Comparison of ENCODE assay signal across 41 cellular contexts in genomic region chr10:7040681-7041080, GRCh38.
"Had no signal": no experiment of that assay in that cellular context is flagged by ENCODE, and none has a peak within 500 bp of the region (broad histone marks: within the 10 kb centered on the region; RNA-seq: fewer than 3 reads in every experiment).

No MANE protein-coding gene starts in this region.

- H3K27ac Mint-ChIP-seq: activated naive CD4-positive, alpha-beta T cell treated with anti-CD3 and anti-CD28 coated beads for 36 hours; activated naive CD4-positive, alpha-beta T cell treated with anti-CD3 and anti-CD28 coated beads, Interleukin-2, amount 10 ng/mL, durations not matched to agents 7 days and 5 days; activated naive CD4-positive, alpha-beta T cell treated with anti-CD3 and anti-CD28 coated beads, Interleukin-2, amount 50 U/mL, for 24 hours; activated naive CD4-positive, alpha-beta T cell treated with anti-CD3 and anti-CD28 coated beads, Interleukin-2, amount 50 U/mL, for 72 hours; activated naive CD8-positive, alpha-beta T cell; activated naive CD8-positive, alpha-beta T cell treated with anti-CD3 and anti-CD28 coated beads for 36 hours; activated naive CD8-positive, alpha-beta T cell treated with anti-CD3 and anti-CD28 coated beads, Interleukin-2, amount 10 ng/mL, durations not matched to agents 7 days and 5 days; activated naive CD8-positive, alpha-beta T cell treated with anti-CD3 and anti-CD28 coated beads, Interleukin-2, amount 50 U/mL, for 24 hours; activated T-cell treated with anti-CD3 and anti-CD28 coated beads, Interleukin-2, amount 50 U/mL, for 24 hours; activated T-cell treated with anti-CD3 and anti-CD28 coated beads, Interleukin-2, amount 50 U/mL, for 72 hours; activated T-helper 1 cell treated with anti-CD3 and anti-CD28 coated beads, Interleukin-12 subunit alpha, Interleukin-12 subunit beta, Interleukin-2, Interleukin-4 antibody, amounts not matched to agents 30 ng/mL and 10 ng/mL and 1 ng/mL, durations not matched to agents 14 hours and 24 hours and 36 hours; activated T-helper 17 cell treated with anti-CD3 and anti-CD28 coated beads, Interleukin-2, amount 50 U/mL, for 72 hours; activated T-helper 2 cell treated with anti-CD3 and anti-CD28 coated beads, Interferon-gamma antibody, Interleukin-2, Interleukin-4, amounts not matched to agents 10 μg/mL and 5 μg/mL and 100 μg/mL, durations not matched to agents 14 hours and 24 hours and 36 hours; brain had no signal

- H3K36me3 Mint-ChIP-seq: activated naive CD4-positive, alpha-beta T cell treated with anti-CD3 and anti-CD28 coated beads, Interleukin-2, amount 10 ng/mL, durations not matched to agents 7 days and 5 days; activated naive CD4-positive, alpha-beta T cell treated with anti-CD3 and anti-CD28 coated beads, Interleukin-2, amount 50 U/mL, for 24 hours; activated naive CD4-positive, alpha-beta T cell treated with anti-CD3 and anti-CD28 coated beads, Interleukin-2, amount 50 U/mL, for 72 hours; activated naive CD8-positive, alpha-beta T cell; activated naive CD8-positive, alpha-beta T cell treated with anti-CD3 and anti-CD28 coated beads for 36 hours; brain had no signal

- H3K9me3 Mint-ChIP-seq: activated naive CD4-positive, alpha-beta T cell treated with anti-CD3 and anti-CD28 coated beads for 36 hours; activated naive CD4-positive, alpha-beta T cell treated with anti-CD3 and anti-CD28 coated beads, Interleukin-2, amount 10 ng/mL, durations not matched to agents 7 days and 5 days; activated naive CD4-positive, alpha-beta T cell treated with anti-CD3 and anti-CD28 coated beads, Interleukin-2, amount 50 U/mL, for 24 hours; activated naive CD4-positive, alpha-beta T cell treated with anti-CD3 and anti-CD28 coated beads, Interleukin-2, amount 50 U/mL, for 72 hours; activated naive CD8-positive, alpha-beta T cell treated with anti-CD3 and anti-CD28 coated beads for 36 hours; activated naive CD8-positive, alpha-beta T cell treated with anti-CD3 and anti-CD28 coated beads, Interleukin-2, amount 50 U/mL, for 24 hours; activated T-cell treated with anti-CD3 and anti-CD28 coated beads, Interleukin-2, amount 50 U/mL, for 24 hours; activated T-cell treated with anti-CD3 and anti-CD28 coated beads, Interleukin-2, amount 50 U/mL, for 4 hours; activated T-helper 17 cell treated with anti-CD3 and anti-CD28 coated beads, Interleukin-2, amount 50 U/mL, for 72 hours; activated T-helper 2 cell treated with anti-CD3 and anti-CD28 coated beads, Interferon-gamma antibody, Interleukin-2, Interleukin-4, amounts not matched to agents 10 μg/mL and 5 μg/mL and 100 μg/mL, durations not matched to agents 14 hours and 24 hours and 36 hours; central memory CD8-positive, alpha-beta T cell had no signal

- H3K9me3 ChIP-seq: adrenal gland, ascending aorta, body of pancreas, breast epithelium had no signal

- H3K27ac ChIP-seq: adrenal gland, ascending aorta, body of pancreas, brain microvascular endothelial cell, breast epithelium, cardiac muscle cell had no signal

- H3K27me3 Mint-ChIP-seq: activated naive CD4-positive, alpha-beta T cell treated with anti-CD3 and anti-CD28 coated beads, Interleukin-2, amount 50 U/mL, for 24 hours; activated naive CD8-positive, alpha-beta T cell; activated naive CD8-positive, alpha-beta T cell treated with anti-CD3 and anti-CD28 coated beads for 36 hours; activated T-cell treated with anti-CD3 and anti-CD28 coated beads, Interleukin-2, amount 50 U/mL, for 24 hours; activated T-helper 17 cell treated with anti-CD3 and anti-CD28 coated beads, Interleukin-2, amount 50 U/mL, for 72 hours; central memory CD8-positive, alpha-beta T cell had no signal

- DNase-seq: activated effector memory CD4-positive, alpha-beta T cell treated with anti-CD3 and anti-CD28 coated beads, Interleukin-2, amount 50 U/mL, for 16 hours; activated effector memory CD4-positive, alpha-beta T cell treated with Interleukin-2 at 50 U/mL for 16 hours; activated gamma-delta T cell; activated gamma-delta T cell treated with Interleukin-2 at 50 U/mL for 16 hours; activated naive CD4-positive, alpha-beta T cell; activated naive CD4-positive, alpha-beta T cell treated with anti-CD3 and anti-CD28 coated beads for 36 hours; activated naive CD4-positive, alpha-beta T cell treated with anti-CD3 and anti-CD28 coated beads, Interleukin-2, amount 10 ng/mL, durations not matched to agents 7 days and 5 days; activated naive CD4-positive, alpha-beta T cell treated with anti-CD3 and anti-CD28 coated beads, Interleukin-2, amount 50 U/mL, for 16 hours; activated naive CD4-positive, alpha-beta T cell treated with Interleukin-2 at 50 U/mL for 16 hours; activated naive CD8-positive, alpha-beta T cell treated with anti-CD3 and anti-CD28 coated beads for 36 hours; activated naive CD8-positive, alpha-beta T cell treated with anti-CD3 and anti-CD28 coated beads, Interleukin-2, amount 10 ng/mL, durations not matched to agents 7 days and 5 days; activated naive CD8-positive, alpha-beta T cell treated with anti-CD3 and anti-CD28 coated beads, Interleukin-2, amount 50 U/mL, for 24 hours; activated T-cell treated with anti-CD3 and anti-CD28 coated beads for 4 hours; activated T-cell treated with anti-CD3 and anti-CD28 coated beads, Interleukin-2, amount 50 U/mL, for 1 hour; activated T-cell treated with anti-CD3 and anti-CD28 coated beads, Interleukin-2, amount 50 U/mL, for 24 hours; activated T-cell treated with anti-CD3 and anti-CD28 coated beads, Interleukin-2, amount 50 U/mL, for 4 hours; activated T-cell treated with anti-CD3 and anti-CD28 coated beads, Interleukin-2, amount 50 U/mL, for 48 hours; activated T-cell treated with anti-CD3 and anti-CD28 coated beads, Interleukin-2, amount 50 U/mL, for 72 hours; adrenal gland; amniotic stem cell; amygdala; anterior cingulate cortex; aorta; body of pancreas; brain microvascular endothelial cell; caudate nucleus; central memory CD4-positive, alpha-beta T cell; cerebellar nuclear complex had no signal

- H3K4me3 Mint-ChIP-seq: activated naive CD4-positive, alpha-beta T cell treated with anti-CD3 and anti-CD28 coated beads for 36 hours; activated naive CD4-positive, alpha-beta T cell treated with anti-CD3 and anti-CD28 coated beads, Interleukin-2, amount 10 ng/mL, durations not matched to agents 7 days and 5 days; activated naive CD4-positive, alpha-beta T cell treated with anti-CD3 and anti-CD28 coated beads, Interleukin-2, amount 50 U/mL, for 24 hours; activated naive CD8-positive, alpha-beta T cell; activated naive CD8-positive, alpha-beta T cell treated with anti-CD3 and anti-CD28 coated beads for 36 hours; activated naive CD8-positive, alpha-beta T cell treated with anti-CD3 and anti-CD28 coated beads, Interleukin-2, amount 10 ng/mL, durations not matched to agents 7 days and 5 days; activated naive CD8-positive, alpha-beta T cell treated with anti-CD3 and anti-CD28 coated beads, Interleukin-2, amount 50 U/mL, for 24 hours; activated T-cell treated with anti-CD3 and anti-CD28 coated beads, Interleukin-2, amount 50 U/mL, for 24 hours; activated T-cell treated with anti-CD3 and anti-CD28 coated beads, Interleukin-2, amount 50 U/mL, for 4 hours; activated T-cell treated with anti-CD3 and anti-CD28 coated beads, Interleukin-2, amount 50 U/mL, for 72 hours; activated T-helper 1 cell treated with anti-CD3 and anti-CD28 coated beads, Interleukin-12 subunit alpha, Interleukin-12 subunit beta, Interleukin-2, Interleukin-4 antibody, amounts not matched to agents 30 ng/mL and 10 ng/mL and 1 ng/mL, durations not matched to agents 14 hours and 24 hours and 36 hours; activated T-helper 17 cell treated with anti-CD3 and anti-CD28 coated beads, Interleukin-2, amount 50 U/mL, for 72 hours; brain; central memory CD8-positive, alpha-beta T cell had no signal

- H3K36me3 ChIP-seq: adrenal gland, ascending aorta, brain microvascular endothelial cell, breast epithelium, cardiac muscle cell had no signal

- FAIRE-seq: astrocyte, bronchial epithelial cell had no signal

- H3K4me1 ChIP-seq: adrenal gland, ascending aorta, body of pancreas, breast epithelium had no signal

- H3K4me3 ChIP-seq: adrenal gland, ascending aorta, body of pancreas, breast epithelium, cardiac muscle cell had no signal

- H3K27me3 ChIP-seq: adrenal gland, ascending aorta, body of pancreas, brain microvascular endothelial cell, breast epithelium, cardiac muscle cell had no signal

- ATAC-seq: activated naive CD4-positive, alpha-beta T cell treated with anti-CD3 and anti-CD28 coated beads, Interleukin-2, amount 50 U/mL, for 72 hours; activated naive CD8-positive, alpha-beta T cell treated with anti-CD3 and anti-CD28 coated beads, Interleukin-2, amount 50 U/mL, for 24 hours; activated T-cell treated with anti-CD3 and anti-CD28 coated beads, Interleukin-2, amount 50 U/mL, for 4 hours; activated T-cell treated with anti-CD3 and anti-CD28 coated beads, Interleukin-2, amount 50 U/mL, for 72 hours; activated T-helper 17 cell treated with anti-CD3 and anti-CD28 coated beads, Interleukin-2, amount 50 U/mL, for 72 hours; body of pancreas had no signal
